In the genomic region with DNA sequence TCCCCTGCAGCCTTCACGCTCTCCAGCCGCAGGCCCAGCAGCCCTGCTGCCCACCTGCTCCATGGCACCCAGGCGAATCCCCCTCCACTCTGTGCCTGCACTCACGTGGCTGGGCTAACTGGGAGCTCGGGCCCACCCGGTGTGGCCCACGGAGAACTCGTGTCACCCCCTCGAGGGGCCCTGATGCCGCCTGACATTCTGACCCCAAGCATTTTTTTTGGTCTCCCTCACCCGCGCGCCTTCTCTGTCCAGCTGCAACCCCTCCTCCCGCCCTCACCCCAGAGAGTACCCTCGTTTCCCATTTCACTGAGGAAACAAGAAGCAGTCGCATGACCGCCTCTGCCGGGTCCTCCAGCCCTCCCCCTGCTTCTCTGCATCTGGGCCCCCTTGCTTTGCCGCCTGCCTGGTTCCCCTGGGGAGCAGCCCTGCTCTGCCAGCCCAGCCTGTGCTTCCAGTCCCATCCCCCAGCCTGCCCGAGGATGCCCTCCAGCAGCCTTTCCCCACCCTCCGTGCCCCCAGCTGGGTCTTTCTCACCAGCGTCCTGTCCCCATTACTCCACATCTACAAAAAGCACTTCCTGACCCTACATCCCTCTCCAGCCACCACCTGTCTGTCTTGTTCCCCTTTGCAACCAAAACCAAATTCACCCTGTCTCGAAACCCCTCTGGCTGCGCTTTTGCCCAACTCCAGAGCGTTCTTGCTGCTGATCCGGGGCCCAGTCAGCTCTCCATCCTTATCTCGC, we compare ENCODE assay signal across 1 cellular context.
TF ChIP-seq lines count a peak whose summit lies in the region.

No MANE protein-coding gene starts in this region.

TF ChIP-seq in H1, 55 proteins besides CTCF, POLR2A, EP300 and RAD21:
- TF ChIP-seq KDM1A (IDR thresholded peaks at IDR 0.05; ENCODE audit: borderline replicate concordance, low read length) (no peak), HDAC2 (IDR thresholded peaks at IDR 0.05; ENCODE audit: borderline replicate concordance in 1 of 2, low read depth in 2 of 2, low read length in 2 of 2) (no peak), BRCA1 (IDR thresholded peaks at IDR 0.05; ENCODE audit: low read depth, low read length) (no peak), SIRT6 (IDR thresholded peaks at IDR 0.05; ENCODE audit: low read length) (no peak), POU5F1 (IDR thresholded peaks at IDR 0.05; ENCODE audit: low read depth, low read length) (no peak)
- TF ChIP-seq, protein P1, sequence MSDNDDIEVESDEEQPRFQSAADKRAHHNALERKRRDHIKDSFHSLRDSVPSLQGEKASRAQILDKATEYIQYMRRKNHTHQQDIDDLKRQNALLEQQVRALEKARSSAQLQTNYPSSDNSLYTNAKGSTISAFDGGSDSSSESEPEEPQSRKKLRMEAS (IDR thresholded peaks at IDR 0.05): no peak
